In genomic region chr15:74982183-74982582, GRCh38 we compare ENCODE assay signal across 25 cellular contexts.
"Had no signal": no experiment of that assay in that cellular context is flagged by ENCODE, and none has a peak within 500 bp of the region (broad histone marks: within the 10 kb centered on the region; RNA-seq: fewer than 3 reads in every experiment).

No MANE protein-coding gene starts in this region.

- H3K27ac Mint-ChIP-seq: activated CD4-positive, alpha-beta memory T cell treated with anti-CD3 and anti-CD28 coated beads, Interleukin-2, amount 10 ng/mL, durations not matched to agents 7 days and 5 days; activated CD4-positive, alpha-beta T cell treated with anti-CD3 and anti-CD28 coated beads, Interleukin-2, amount 10 ng/mL, durations not matched to agents 24 days and 14 days; activated CD8-positive, alpha-beta memory T cell treated with anti-CD3 and anti-CD28 coated beads, Interleukin-2, amount 10 ng/mL, durations not matched to agents 7 days and 5 days; activated T-helper 1 cell treated with anti-CD3 and anti-CD28 coated beads, Interleukin-12 subunit alpha, Interleukin-12 subunit beta, Interleukin-2, Interleukin-4 antibody, amounts not matched to agents 30 ng/mL and 10 ng/mL and 1 ng/mL, durations not matched to agents 14 hours and 24 hours and 36 hours; effector memory CD8-positive, alpha-beta T cell; natural killer cell treated with Interleukin-12 subunit alpha and Interleukin-12 subunit beta and Interleukin-15 and Interleukin-18, amount 100 ng/mL, for 72 hours; progenitor cell of endocrine pancreas; stimulated activated effector memory CD8-positive, alpha-beta T cell treated with anti-CD3 and anti-CD28 coated beads, Interleukin-12 subunit alpha, Interleukin-12 subunit beta, amount 100 ng/mL, for 72 hours had no signal

- H3K36me3 Mint-ChIP-seq: activated CD8-positive, alpha-beta memory T cell treated with anti-CD3 and anti-CD28 coated beads, Interleukin-2, amount 10 ng/mL, durations not matched to agents 7 days and 5 days; natural killer cell treated with Interleukin-12 subunit alpha and Interleukin-12 subunit beta and Interleukin-15 and Interleukin-18, amount 100 ng/mL, for 72 hours; stimulated activated effector memory CD8-positive, alpha-beta T cell treated with anti-CD3 and anti-CD28 coated beads, Interleukin-12 subunit alpha, Interleukin-12 subunit beta, amount 100 ng/mL, for 72 hours had no signal

- H3K4me1 ChIP-seq: breast epithelium, left ventricle myocardium inferior, stomach had no signal

- H3K36me3 ChIP-seq: adrenal gland, breast epithelium, left ventricle myocardium inferior, stomach had no signal

- H3K27ac ChIP-seq: adrenal gland, breast epithelium, dorsolateral prefrontal cortex, left ventricle myocardium inferior, stomach, VCaP had no signal

- H3K9me3 Mint-ChIP-seq: activated CD4-positive, alpha-beta memory T cell treated with anti-CD3 and anti-CD28 coated beads, Interleukin-2, amount 10 ng/mL, durations not matched to agents 7 days and 5 days; activated CD4-positive, alpha-beta T cell treated with anti-CD3 and anti-CD28 coated beads, Interleukin-2, amount 10 ng/mL, durations not matched to agents 24 days and 14 days; activated T-helper 1 cell treated with anti-CD3 and anti-CD28 coated beads, Interleukin-12 subunit alpha, Interleukin-12 subunit beta, Interleukin-2, Interleukin-4 antibody, amounts not matched to agents 30 ng/mL and 10 ng/mL and 1 ng/mL, durations not matched to agents 14 hours and 24 hours and 36 hours; central memory CD8-positive, alpha-beta T cell; effector memory CD8-positive, alpha-beta T cell; natural killer cell treated with Interleukin-12 subunit alpha and Interleukin-12 subunit beta and Interleukin-15 and Interleukin-18, amount 100 ng/mL, for 72 hours; stimulated activated effector memory CD8-positive, alpha-beta T cell treated with anti-CD3 and anti-CD28 coated beads, Interleukin-12 subunit alpha, Interleukin-12 subunit beta, amount 100 ng/mL, for 72 hours had no signal

- H3K27me3 ChIP-seq: adrenal gland, breast epithelium, dorsolateral prefrontal cortex had no signal

- DNase-seq: activated CD4-positive, alpha-beta memory T cell treated with anti-CD3 and anti-CD28 coated beads, Interleukin-2, amount 10 ng/mL, durations not matched to agents 7 days and 5 days; activated CD4-positive, alpha-beta T cell treated with anti-CD3 and anti-CD28 coated beads, Interleukin-2, amount 10 ng/mL, durations not matched to agents 24 days and 14 days; activated CD8-positive, alpha-beta memory T cell treated with anti-CD3 and anti-CD28 coated beads, Interleukin-2, amount 10 ng/mL, durations not matched to agents 7 days and 5 days; activated gamma-delta T cell; activated naive CD4-positive, alpha-beta T cell treated with anti-CD3 and anti-CD28 coated beads, Interleukin-2, amount 50 U/mL, for 16 hours; activated T-cell treated with anti-CD3 and anti-CD28 coated beads for 4 hours; adrenal gland; dorsolateral prefrontal cortex; effector memory CD8-positive, alpha-beta T cell; glutamatergic neuron; hippocampal formation; left ventricle myocardium inferior; stimulated activated CD4-positive, alpha-beta T cell treated with anti-CD3 and anti-CD28 coated beads, Interleukin-1b, Interleukin-23, amount 100 ng/mL, for 48 hours; stomach; trophoblast cell had no signal

- FAIRE-seq: colon, endothelial cell of umbilical vein, frontal cortex had no signal

- H3K4me3 Mint-ChIP-seq: activated CD4-positive, alpha-beta memory T cell treated with anti-CD3 and anti-CD28 coated beads, Interleukin-2, amount 10 ng/mL, durations not matched to agents 7 days and 5 days; activated CD4-positive, alpha-beta T cell treated with anti-CD3 and anti-CD28 coated beads, Interleukin-2, amount 10 ng/mL, durations not matched to agents 24 days and 14 days; activated CD8-positive, alpha-beta memory T cell treated with anti-CD3 and anti-CD28 coated beads, Interleukin-2, amount 10 ng/mL, durations not matched to agents 7 days and 5 days; activated T-helper 1 cell treated with anti-CD3 and anti-CD28 coated beads, Interleukin-12 subunit alpha, Interleukin-12 subunit beta, Interleukin-2, Interleukin-4 antibody, amounts not matched to agents 30 ng/mL and 10 ng/mL and 1 ng/mL, durations not matched to agents 14 hours and 24 hours and 36 hours; central memory CD8-positive, alpha-beta T cell; effector memory CD8-positive, alpha-beta T cell; natural killer cell treated with Interleukin-12 subunit alpha and Interleukin-12 subunit beta and Interleukin-15 and Interleukin-18, amount 100 ng/mL, for 72 hours; stimulated activated effector memory CD8-positive, alpha-beta T cell treated with anti-CD3 and anti-CD28 coated beads, Interleukin-12 subunit alpha, Interleukin-12 subunit beta, amount 100 ng/mL, for 72 hours had no signal

- H3K4me1 Mint-ChIP-seq: central memory CD8-positive, alpha-beta T cell had no signal

- H3K4me3 ChIP-seq: adrenal gland, breast epithelium, dorsolateral prefrontal cortex, left ventricle myocardium inferior, stomach had no signal

- H3K9me3 ChIP-seq: adrenal gland, breast epithelium, left ventricle myocardium inferior, stomach had no signal
